ENCODE assay signal across 29 cellular contexts in the genomic region with DNA sequence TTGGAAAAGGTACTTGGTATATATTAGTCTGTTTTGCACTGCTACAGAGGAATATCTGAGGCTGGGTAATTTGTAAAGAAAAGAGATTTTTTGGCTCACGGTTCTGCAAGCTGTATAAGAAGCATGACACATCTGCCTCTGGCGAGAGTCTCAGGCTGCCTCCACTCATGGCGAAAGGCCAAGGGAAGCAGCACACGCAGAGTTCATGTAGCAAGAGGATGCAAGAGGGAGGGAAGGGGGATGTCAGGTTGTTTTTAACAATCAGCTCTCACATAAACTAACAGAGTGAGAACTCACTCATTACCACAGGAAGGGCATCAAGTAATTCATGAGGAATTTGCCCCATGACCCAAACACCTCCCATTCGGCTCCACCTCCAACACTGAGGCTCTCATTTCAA.
DNase-seq lines count a peak whose midpoint lies in the region; ATAC-seq and TF ChIP-seq lines count a peak whose summit lies in the region.
"Had no signal": no experiment of that assay in that cellular context is flagged by ENCODE, and none has a peak within 500 bp of the region (broad histone marks: within the 10 kb centered on the region; RNA-seq: fewer than 3 reads in every experiment).

No MANE protein-coding gene starts in this region.

- H3K9ac ChIP-seq in mesendoderm (ENCODE audit: low read length), result no peak overlapping the region

- H3K4me3 ChIP-seq in body of pancreas (no peak overlapping the region), sigmoid colon (no peak overlapping the region), mesendoderm (ENCODE audit: low read length) (no peak overlapping the region)
- H3K4me3 ChIP-seq: A549, thyroid gland had no signal

- TF ChIP-seq POLR2A in body of pancreas (IDR thresholded peaks at IDR 0.05), result no peak
- TF ChIP-seq POLR2A in sigmoid colon (IDR thresholded peaks at IDR 0.05), result no peak

- no peak for TF ChIP-seq EP300 in sigmoid colon (IDR thresholded peaks at IDR 0.05)

- no peak overlapping the region for H2BK15ac ChIP-seq in mesendoderm (replicated peaks; ENCODE audit: low read depth)

- ATAC-seq in body of pancreas (no peak), HG02588 (IDR thresholded peaks at IDR 0.05; ENCODE audit: unreplicated experiment) (no peak)
- no peak for ATAC-seq in natural killer cell treated with Interleukin-12 subunit alpha and Interleukin-12 subunit beta and Interleukin-15 and Interleukin-18, amount 100 ng/mL, for 72 hours
- ATAC-seq: A549; activated CD4-positive, CD25-positive, alpha-beta regulatory T cell treated with anti-CD3 and anti-CD28 coated beads, Interleukin-2, amount 50 U/mL, for 24 hours had no signal

- H3K4me3 Mint-ChIP-seq in natural killer cell treated with Interleukin-12 subunit alpha and Interleukin-12 subunit beta and Interleukin-15 and Interleukin-18, amount 100 ng/mL, for 72 hours, result no peak overlapping the region
- H3K4me3 Mint-ChIP-seq: activated T-cell treated with anti-CD3 and anti-CD28 coated beads, Interleukin-2, amount 50 U/mL, for 24 hours; B cell; brain; CD8-positive, alpha-beta memory T cell; immature natural killer cell; memory B cell had no signal

- H3K9me3 ChIP-seq in body of pancreas (no peaks in the 10 kb centered on the region), sigmoid colon (peaks cover 0 to 8% (median 0%) of the 10 kb centered on the region in 4 donors)
- H3K9me3 ChIP-seq: thyroid gland had no signal

- peak; percentile 6 for DNase-seq in Ammon's horn (ENCODE audit: low spot score)
- peak; percentile 7 to 21 (median 14) for DNase-seq in body of pancreas
- DNase-seq in iris pigment epithelial cell (ENCODE audit: low read depth), result peak; percentile 3
- DNase-seq in sigmoid colon, result peak; percentile 94
- no peak for DNase-seq in mesendoderm
- DNase-seq in natural killer cell treated with Interleukin-12 subunit alpha and Interleukin-12 subunit beta and Interleukin-15 and Interleukin-18, amount 100 ng/mL, for 72 hours (ENCODE audit: low spot score), result no peak
- no peak for DNase-seq in GM10266 (ENCODE audit: extremely low spot score)
- DNase-seq: activated T-cell treated with anti-CD3 and anti-CD28 coated beads, Interleukin-2, amount 50 U/mL, for 24 hours; CD8-positive, alpha-beta memory T cell; erythroblast; foreskin melanocyte; HCEC 1CT; hippocampal formation; immature natural killer cell; NCI-H1417; NCI-H2081; NCI-H446 treated with DMSO at 0.1 percent for 48 hours; NK-92 treated with Interleukin-12 subunit alpha and Interleukin-12 subunit beta, amount 100 ng/mL, for 24 hours; nucleus accumbens; stimulated activated naive CD4-positive, alpha-beta T cell treated with Interleukin-2 at 50 U/mL for 16 hours; T-helper 1 cell; thyroid gland had no signal

- H2BK120ac ChIP-seq in mesendoderm (ENCODE audit: low read depth, low read length), result no peak overlapping the region

- H2BK5ac ChIP-seq in mesendoderm (ENCODE audit: low read length), result no peak overlapping the region

- intact Hi-C loops in body of pancreas (cut with DNase I) (no loop called here), sigmoid colon (cut with DNase I) (loop anchor here (5.0 kb wide), 1 partner anchor 45 kb away; no protein-coding TSS in a partner anchor)

- no peaks in the 10 kb centered on the region for H3K79me2 ChIP-seq in mesendoderm (ENCODE audit: control insufficient read depth, insufficient read depth, low read length)

- TF ChIP-seq CTCF in body of pancreas (IDR thresholded peaks at IDR 0.05) (no peak), sigmoid colon (IDR thresholded peaks at IDR 0.05) (no peak), GM10266 (IDR thresholded peaks at IDR 0.05; ENCODE audit: control insufficient read depth, insufficient read depth, low read depth, missing control alignments) (no peak)

- H4K5ac ChIP-seq in mesendoderm (ENCODE audit: low read length), result no peak overlapping the region

- H3K4me1 Mint-ChIP-seq in natural killer cell treated with Interleukin-12 subunit alpha and Interleukin-12 subunit beta and Interleukin-15 and Interleukin-18, amount 100 ng/mL, for 72 hours (ENCODE audit: low read depth in 2 of 2), result no peaks in the 10 kb centered on the region
- H3K4me1 Mint-ChIP-seq: B cell; brain; CD8-positive, alpha-beta memory T cell; immature natural killer cell; memory B cell had no signal

- H3K27me3 ChIP-seq in body of pancreas, result no peaks in the 10 kb centered on the region
- no peaks in the 10 kb centered on the region for H3K27me3 ChIP-seq in sigmoid colon
- no peaks in the 10 kb centered on the region for H3K27me3 ChIP-seq in mesendoderm (ENCODE audit: insufficient read depth, low read length, poor library complexity)
- H3K27me3 ChIP-seq: thyroid gland had no signal

- no peaks in the 10 kb centered on the region for H3K79me1 ChIP-seq in mesendoderm (ENCODE audit: low read length)

- H3K27ac ChIP-seq in body of pancreas (no peak overlapping the region), sigmoid colon (peak overlapping the region in 3 of 4 donors; percentile 51 to 61 (median 61)), mesendoderm (ENCODE audit: low read depth, low read length) (no peak overlapping the region)
- H3K27ac ChIP-seq: A549, HL-60, thyroid gland had no signal

- no peaks in the 10 kb centered on the region for H3K36me3 ChIP-seq in body of pancreas (replicated peaks in 1 of 2; ENCODE audit: insufficient read depth in 1 of 2, low read depth in 2 of 2)
- no peaks in the 10 kb centered on the region for H3K36me3 ChIP-seq in sigmoid colon
- no peaks in the 10 kb centered on the region for H3K36me3 ChIP-seq in mesendoderm (ENCODE audit: control insufficient read depth, insufficient read depth, low read length)
- H3K36me3 ChIP-seq: thyroid gland had no signal

- WGBS in body of pancreas, 2 donors, result 62 to 68% methylated on average over 5 of the region's 5 CpGs
- WGBS in sigmoid colon, 2 donors, result 74 to 79% methylated on average over 5 of the region's 5 CpGs
- no CpG with 5 or more reads among the region's 5 CpGs for WGBS in mesendoderm (ENCODE audit: extremely low coverage, insufficient coverage, low lambda C conversion rate)

- no peak overlapping the region for H3K4ac ChIP-seq in mesendoderm (ENCODE audit: low read depth, low read length)

- H3K9me3 Mint-ChIP-seq in natural killer cell treated with Interleukin-12 subunit alpha and Interleukin-12 subunit beta and Interleukin-15 and Interleukin-18, amount 100 ng/mL, for 72 hours, result peaks cover 19% of the 10 kb centered on the region

- no peak overlapping the region for H3K23ac ChIP-seq in mesendoderm (ENCODE audit: low read length)

- peaks cover 19% of the 10 kb centered on the region for H3K36me3 Mint-ChIP-seq in natural killer cell treated with Interleukin-12 subunit alpha and Interleukin-12 subunit beta and Interleukin-15 and Interleukin-18, amount 100 ng/mL, for 72 hours
- H3K36me3 Mint-ChIP-seq: brain; CD8-positive, alpha-beta memory T cell; memory B cell had no signal

- H3K56ac ChIP-seq in mesendoderm (ENCODE audit: low read length), result no peak overlapping the region

- H3K4me2 ChIP-seq in mesendoderm (ENCODE audit: low read length), result no peak overlapping the region
- H3K4me2 ChIP-seq: A549 had no signal

- H2AK5ac ChIP-seq in mesendoderm (ENCODE audit: low read length), result no peak overlapping the region

- no peak overlapping the region for H4K8ac ChIP-seq in mesendoderm (ENCODE audit: low read depth, low read length)

- no peaks in the 10 kb centered on the region for H3K27me3 Mint-ChIP-seq in natural killer cell treated with Interleukin-12 subunit alpha and Interleukin-12 subunit beta and Interleukin-15 and Interleukin-18, amount 100 ng/mL, for 72 hours
- H3K27me3 Mint-ChIP-seq: activated T-cell treated with anti-CD3 and anti-CD28 coated beads, Interleukin-2, amount 50 U/mL, for 24 hours; B cell; brain; CD8-positive, alpha-beta memory T cell; memory B cell had no signal

- no peaks in the 10 kb centered on the region for H3K4me1 ChIP-seq in body of pancreas
- H3K4me1 ChIP-seq in sigmoid colon, result peaks cover 0 to 45% (median 31%) of the 10 kb centered on the region in 4 donors
- H3K4me1 ChIP-seq in mesendoderm (ENCODE audit: control insufficient read depth, low read depth, low read length), result no peaks in the 10 kb centered on the region
- H3K4me1 ChIP-seq: A549, thyroid gland had no signal

- H3K18ac ChIP-seq in mesendoderm (ENCODE audit: low read length), result no peak overlapping the region

- no peak overlapping the region for H3K27ac Mint-ChIP-seq in natural killer cell treated with Interleukin-12 subunit alpha and Interleukin-12 subunit beta and Interleukin-15 and Interleukin-18, amount 100 ng/mL, for 72 hours
- H3K27ac Mint-ChIP-seq: activated T-cell treated with anti-CD3 and anti-CD28 coated beads, Interleukin-2, amount 50 U/mL, for 24 hours; B cell; brain; CD8-positive, alpha-beta memory T cell; memory B cell had no signal

Comparison
In these comparisons a context has a peak if more than half of its experiments do, and no peak if none do; other contexts are left out.
1. DNase-seq: peak in Ammon's horn (single experiment), body of pancreas (4 of 4), iris pigment epithelial cell (single experiment) and sigmoid colon (single experiment); none in mesendoderm (single experiment), natural killer cell treated with Interleukin-12 subunit alpha and Interleukin-12 subunit beta and Interleukin-15 and Interleukin-18, amount 100 ng/mL, for 72 hours (single experiment) and GM10266 (single experiment).
2. H3K27ac ChIP-seq: peak in sigmoid colon (3 of 4); none in body of pancreas (0 of 4) and mesendoderm (single experiment).